1 cellular context compared by ENCODE assay signal in the genomic region with DNA sequence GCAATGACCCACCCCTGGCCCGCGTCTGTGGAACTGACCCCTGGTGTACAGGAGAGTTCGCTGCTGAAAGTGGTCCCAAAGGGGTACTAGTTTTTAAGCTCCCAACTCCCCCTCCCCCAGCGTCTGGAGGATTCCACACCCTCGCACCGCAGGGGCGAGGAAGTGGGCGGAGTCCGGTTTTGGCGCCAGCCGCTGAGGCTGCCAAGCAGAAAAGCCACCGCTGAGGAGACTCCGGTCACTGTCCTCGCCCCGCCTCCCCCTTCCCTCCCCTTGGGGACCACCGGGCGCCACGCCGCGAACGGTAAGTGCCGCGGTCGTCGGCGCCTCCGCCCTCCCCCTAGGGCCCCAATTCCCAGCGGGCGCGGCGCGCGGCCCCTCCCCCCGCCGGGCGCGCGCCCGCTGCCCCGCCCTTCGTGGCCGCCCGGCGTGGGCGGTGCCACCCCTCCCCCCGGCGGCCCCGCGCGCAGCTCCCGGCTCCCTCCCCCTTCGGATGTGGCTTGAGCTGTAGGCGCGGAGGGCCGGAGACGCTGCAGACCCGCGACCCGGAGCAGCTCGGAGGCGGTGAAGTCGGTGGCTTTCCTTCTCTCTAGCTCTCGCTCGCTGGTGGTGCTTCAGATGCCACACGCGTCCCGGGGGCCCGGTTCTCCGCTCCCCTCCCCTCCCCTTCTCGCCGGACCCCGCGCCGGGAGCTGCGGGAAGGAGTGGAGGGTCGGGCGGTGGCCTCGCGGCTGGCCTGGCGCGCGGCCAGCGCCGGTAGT.
A peak's percentile ranks its signal among the peaks of the same experiment; 100 is the strongest.
TF ChIP-seq lines count a peak whose summit lies in the region.

A gene (plus strand): TSS at position 485 of the 758 bp plus-strand sequence. CDS start 1,254 bp downstream, outside the sequence.

TF ChIP-seq in WTC11, 78 proteins besides CTCF, POLR2A, EP300 and RAD21 (continued from another document):
- TF ChIP-seq, protein P1, sequence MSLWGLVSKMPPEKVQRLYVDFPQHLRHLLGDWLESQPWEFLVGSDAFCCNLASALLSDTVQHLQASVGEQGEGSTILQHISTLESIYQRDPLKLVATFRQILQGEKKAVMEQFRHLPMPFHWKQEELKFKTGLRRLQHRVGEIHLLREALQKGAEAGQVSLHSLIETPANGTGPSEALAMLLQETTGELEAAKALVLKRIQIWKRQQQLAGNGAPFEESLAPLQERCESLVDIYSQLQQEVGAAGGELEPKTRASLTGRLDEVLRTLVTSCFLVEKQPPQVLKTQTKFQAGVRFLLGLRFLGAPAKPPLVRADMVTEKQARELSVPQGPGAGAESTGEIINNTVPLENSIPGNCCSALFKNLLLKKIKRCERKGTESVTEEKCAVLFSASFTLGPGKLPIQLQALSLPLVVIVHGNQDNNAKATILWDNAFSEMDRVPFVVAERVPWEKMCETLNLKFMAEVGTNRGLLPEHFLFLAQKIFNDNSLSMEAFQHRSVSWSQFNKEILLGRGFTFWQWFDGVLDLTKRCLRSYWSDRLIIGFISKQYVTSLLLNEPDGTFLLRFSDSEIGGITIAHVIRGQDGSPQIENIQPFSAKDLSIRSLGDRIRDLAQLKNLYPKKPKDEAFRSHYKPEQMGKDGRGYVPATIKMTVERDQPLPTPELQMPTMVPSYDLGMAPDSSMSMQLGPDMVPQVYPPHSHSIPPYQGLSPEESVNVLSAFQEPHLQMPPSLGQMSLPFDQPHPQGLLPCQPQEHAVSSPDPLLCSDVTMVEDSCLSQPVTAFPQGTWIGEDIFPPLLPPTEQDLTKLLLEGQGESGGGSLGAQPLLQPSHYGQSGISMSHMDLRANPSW (CRISPR knock-in tag; conservative IDR thresholded peaks at IDR 0.05; ENCODE audit: low read depth): no peak
- TF ChIP-seq JUN (CRISPR knock-in tag; IDR thresholded peaks at IDR 0.05) (no peak), ELF4 (CRISPR knock-in tag; IDR thresholded peaks at IDR 0.05; ENCODE audit: low read depth) (no peak), MXD4 (CRISPR knock-in tag; IDR thresholded peaks at IDR 0.05; ENCODE audit: borderline replicate concordance) (no peak), TEAD1 (CRISPR knock-in tag; IDR thresholded peaks at IDR 0.05) (no peak), EMX1 (CRISPR knock-in tag; IDR thresholded peaks at IDR 0.05) (no peak), FOXK1 (CRISPR knock-in tag; IDR thresholded peaks at IDR 0.05) (peak; percentile 56; the same call in 1 of the 2 replicates), SP1 (CRISPR knock-in tag; conservative IDR thresholded peaks at IDR 0.05) (peak; percentile 77), NR3C1 (CRISPR knock-in tag; conservative IDR thresholded peaks at IDR 0.05; ENCODE audit: low read depth) (0 out of 2 replicates have a peak, but pooled peaks have one; percentile 40)
- TF ChIP-seq, protein P2, sequence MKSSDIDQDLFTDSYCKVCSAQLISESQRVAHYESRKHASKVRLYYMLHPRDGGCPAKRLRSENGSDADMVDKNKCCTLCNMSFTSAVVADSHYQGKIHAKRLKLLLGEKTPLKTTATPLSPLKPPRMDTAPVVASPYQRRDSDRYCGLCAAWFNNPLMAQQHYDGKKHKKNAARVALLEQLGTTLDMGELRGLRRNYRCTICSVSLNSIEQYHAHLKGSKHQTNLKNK (CRISPR knock-in tag; IDR thresholded peaks at IDR 0.05): no peak
- TF ChIP-seq, protein P3, sequence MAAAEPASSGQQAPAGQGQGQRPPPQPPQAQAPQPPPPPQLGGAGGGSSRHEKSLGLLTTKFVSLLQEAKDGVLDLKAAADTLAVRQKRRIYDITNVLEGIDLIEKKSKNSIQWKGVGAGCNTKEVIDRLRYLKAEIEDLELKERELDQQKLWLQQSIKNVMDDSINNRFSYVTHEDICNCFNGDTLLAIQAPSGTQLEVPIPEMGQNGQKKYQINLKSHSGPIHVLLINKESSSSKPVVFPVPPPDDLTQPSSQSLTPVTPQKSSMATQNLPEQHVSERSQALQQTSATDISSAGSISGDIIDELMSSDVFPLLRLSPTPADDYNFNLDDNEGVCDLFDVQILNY (CRISPR knock-in tag; IDR thresholded peaks at IDR 0.05): peak; percentile 77; the same call in 1 of the 2 replicates
- TF ChIP-seq, protein P4, sequence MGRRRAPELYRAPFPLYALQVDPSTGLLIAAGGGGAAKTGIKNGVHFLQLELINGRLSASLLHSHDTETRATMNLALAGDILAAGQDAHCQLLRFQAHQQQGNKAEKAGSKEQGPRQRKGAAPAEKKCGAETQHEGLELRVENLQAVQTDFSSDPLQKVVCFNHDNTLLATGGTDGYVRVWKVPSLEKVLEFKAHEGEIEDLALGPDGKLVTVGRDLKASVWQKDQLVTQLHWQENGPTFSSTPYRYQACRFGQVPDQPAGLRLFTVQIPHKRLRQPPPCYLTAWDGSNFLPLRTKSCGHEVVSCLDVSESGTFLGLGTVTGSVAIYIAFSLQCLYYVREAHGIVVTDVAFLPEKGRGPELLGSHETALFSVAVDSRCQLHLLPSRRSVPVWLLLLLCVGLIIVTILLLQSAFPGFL (CRISPR knock-in tag; IDR thresholded peaks at IDR 0.05; ENCODE audit: borderline replicate concordance): no peak
- TF ChIP-seq, protein P5, sequence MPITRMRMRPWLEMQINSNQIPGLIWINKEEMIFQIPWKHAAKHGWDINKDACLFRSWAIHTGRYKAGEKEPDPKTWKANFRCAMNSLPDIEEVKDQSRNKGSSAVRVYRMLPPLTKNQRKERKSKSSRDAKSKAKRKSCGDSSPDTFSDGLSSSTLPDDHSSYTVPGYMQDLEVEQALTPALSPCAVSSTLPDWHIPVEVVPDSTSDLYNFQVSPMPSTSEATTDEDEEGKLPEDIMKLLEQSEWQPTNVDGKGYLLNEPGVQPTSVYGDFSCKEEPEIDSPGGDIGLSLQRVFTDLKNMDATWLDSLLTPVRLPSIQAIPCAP (CRISPR knock-in tag; IDR thresholded peaks at IDR 0.05): peak; percentile 40; the same call in 1 of the 2 replicates
